Comparison of ENCODE assay signal across 25 cellular contexts in the genomic region with DNA sequence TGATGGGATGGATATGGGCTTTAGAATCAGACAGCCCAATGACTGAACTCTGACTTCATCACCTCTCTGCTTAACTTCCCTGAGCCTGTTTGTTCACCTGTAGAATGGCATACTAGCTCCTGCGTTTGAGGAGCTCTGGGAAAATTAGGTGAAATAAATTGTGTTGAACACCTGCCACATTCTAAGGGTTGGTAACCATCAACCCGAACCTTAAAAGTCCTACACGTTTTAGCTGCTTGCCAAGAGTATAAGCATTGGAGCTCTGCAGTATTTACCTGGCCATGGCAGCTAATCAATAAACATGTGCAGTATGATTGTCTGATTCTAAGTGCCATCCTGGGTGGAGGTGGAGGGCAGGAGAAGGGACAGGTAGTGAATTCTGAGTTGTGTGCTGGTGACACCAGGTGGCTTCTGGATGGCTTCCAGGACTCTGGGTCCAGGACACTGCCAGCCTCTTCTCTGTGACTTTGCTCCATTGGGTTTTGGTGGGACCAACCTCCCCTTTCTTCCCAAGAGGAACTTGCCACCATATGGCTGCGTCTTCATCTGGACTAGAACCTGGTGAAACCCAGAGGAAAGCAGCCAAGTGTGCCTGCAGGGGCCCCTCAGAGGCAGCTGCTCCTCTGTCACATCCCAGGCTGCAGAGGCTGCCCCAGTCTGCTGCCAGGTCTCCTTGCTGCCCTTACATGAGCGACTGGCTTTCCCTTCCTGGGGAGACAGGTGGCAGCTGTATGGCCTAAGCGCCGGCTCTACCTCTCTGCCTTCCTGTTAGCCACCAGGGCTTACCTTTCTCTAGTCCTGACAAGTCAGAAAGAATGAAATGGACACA.
"Had no signal": no experiment of that assay in that cellular context is flagged by ENCODE, and none has a peak within 500 bp of the region (broad histone marks: within the 10 kb centered on the region; RNA-seq: fewer than 3 reads in every experiment).

No MANE protein-coding gene starts in this region.

- H3K9me3 ChIP-seq: lower lobe of right lung, neutrophil, prostate gland, thyroid gland had no signal

- H3K4me3 ChIP-seq: lower lobe of right lung, prostate gland, right atrium auricular region, smooth muscle cell, stomach, thyroid gland had no signal

- H3K36me3 ChIP-seq: lower lobe of right lung, neutrophil, prostate gland, right atrium auricular region, stomach, thyroid gland had no signal

- H3K9me3 Mint-ChIP-seq: natural killer cell, type B pancreatic cell had no signal

- H3K36me3 Mint-ChIP-seq: immature natural killer cell; natural killer cell; stimulated activated effector memory CD8-positive, alpha-beta T cell treated with anti-CD3 and anti-CD28 coated beads, Interleukin-12 subunit alpha, Interleukin-12 subunit beta, amount 100 ng/mL, for 72 hours; type B pancreatic cell had no signal

- H3K4me1 ChIP-seq: lower lobe of right lung, parathyroid adenoma, prostate gland, right atrium auricular region, stomach, thyroid gland had no signal

- DNase-seq: cortex of kidney; effector memory CD8-positive, alpha-beta T cell; hypothalamus; immature natural killer cell; islet precursor cell; kidney glomerular epithelial cell; left colon; left ventricle myocardium superior; lower lobe of right lung; natural killer cell; stimulated activated CD4-positive, alpha-beta T cell treated with anti-CD3 and anti-CD28 coated beads, Interleukin-2, amount 100 ng/mL, for 24 hours; stimulated activated CD4-positive, alpha-beta T cell treated with anti-CD3 and anti-CD28 coated beads, Interleukin-4, amount 100 ng/mL, for 24 hours; stimulated activated naive CD4-positive, alpha-beta T cell treated with Interleukin-2 at 50 U/mL for 16 hours; stomach; thyroid gland had no signal

- FAIRE-seq: endometrium, frontal cortex had no signal

- H3K4me3 Mint-ChIP-seq: effector memory CD8-positive, alpha-beta T cell; immature natural killer cell; natural killer cell; stimulated activated effector memory CD8-positive, alpha-beta T cell treated with anti-CD3 and anti-CD28 coated beads, Interleukin-12 subunit alpha, Interleukin-12 subunit beta, amount 100 ng/mL, for 72 hours; type B pancreatic cell had no signal

- H3K27me3 ChIP-seq: right atrium auricular region, thyroid gland had no signal

- H3K27ac ChIP-seq: lower lobe of right lung, neutrophil, parathyroid adenoma, prostate gland, right atrium auricular region, stomach, thyroid gland had no signal

- H3K27ac Mint-ChIP-seq: effector memory CD8-positive, alpha-beta T cell; immature natural killer cell; natural killer cell; stimulated activated effector memory CD8-positive, alpha-beta T cell treated with anti-CD3 and anti-CD28 coated beads, Interleukin-12 subunit alpha, Interleukin-12 subunit beta, amount 100 ng/mL, for 72 hours; type B pancreatic cell had no signal

- H3K4me1 Mint-ChIP-seq: immature natural killer cell, natural killer cell had no signal

- ATAC-seq: effector memory CD8-positive, alpha-beta T cell; left colon; left ventricle myocardium superior; lower lobe of right lung; natural killer cell; sciatic nerve; stimulated activated effector memory CD8-positive, alpha-beta T cell treated with anti-CD3 and anti-CD28 coated beads, Interleukin-12 subunit alpha, Interleukin-12 subunit beta, amount 100 ng/mL, for 72 hours had no signal
